29 cellular contexts compared by ENCODE assay signal in genomic region chr7:121456015-121456414, GRCh38.
"Had no signal": no experiment of that assay in that cellular context is flagged by ENCODE, and none has a peak within 500 bp of the region (broad histone marks: within the 10 kb centered on the region; RNA-seq: fewer than 3 reads in every experiment).

No MANE protein-coding gene starts in this region.

- H3K9me3 ChIP-seq: esophagus muscularis mucosa, gastroesophageal sphincter, heart right ventricle had no signal

- H3K27me3 ChIP-seq: brain microvascular endothelial cell, dorsolateral prefrontal cortex, esophagus muscularis mucosa, foreskin keratinocyte, gastroesophageal sphincter had no signal

- H3K9me3 Mint-ChIP-seq: activated CD4-positive, alpha-beta T cell treated with anti-CD3 and anti-CD28 coated beads, Interleukin-2, amount 10 ng/mL, durations not matched to agents 7 days and 5 days; activated T-cell treated with anti-CD3 and anti-CD28 coated beads, Interleukin-2, amount 50 U/mL, for 24 hours; central memory CD8-positive, alpha-beta T cell; dendritic cell treated with granulocyte-macrophage colony-stimulating factor and Interleukin-4, amounts not matched to agents 40 ng/mL and 50 ng/mL, for 4 days had no signal

- ATAC-seq: activated T-cell treated with anti-CD3 and anti-CD28 coated beads, Interleukin-2, amount 50 U/mL, for 72 hours; foreskin keratinocyte; gastroesophageal sphincter; heart right ventricle had no signal

- H3K4me3 ChIP-seq: coronary artery, dorsolateral prefrontal cortex, esophagus muscularis mucosa, gastroesophageal sphincter, heart right ventricle had no signal

- H3K4me3 Mint-ChIP-seq: activated CD4-positive, alpha-beta memory T cell treated with anti-CD3 and anti-CD28 coated beads, Interleukin-2, amount 10 ng/mL, durations not matched to agents 7 days and 5 days; activated CD4-positive, alpha-beta T cell treated with anti-CD3 and anti-CD28 coated beads, Interleukin-2, amount 10 ng/mL, durations not matched to agents 7 days and 5 days; activated naive CD8-positive, alpha-beta T cell; activated T-cell treated with anti-CD3 and anti-CD28 coated beads, Interleukin-2, amount 50 U/mL, for 24 hours; activated T-cell treated with anti-CD3 and anti-CD28 coated beads, Interleukin-2, amount 50 U/mL, for 72 hours; central memory CD8-positive, alpha-beta T cell; dendritic cell treated with granulocyte-macrophage colony-stimulating factor and Interleukin-4, amounts not matched to agents 40 ng/mL and 50 ng/mL, for 4 days had no signal

- H3K36me3 Mint-ChIP-seq: activated naive CD8-positive, alpha-beta T cell had no signal

- H3K27ac ChIP-seq: brain microvascular endothelial cell, coronary artery, dorsolateral prefrontal cortex, esophagus muscularis mucosa, foreskin keratinocyte, gastroesophageal sphincter, heart right ventricle had no signal

- DNase-seq: activated CD4-positive, alpha-beta memory T cell treated with anti-CD3 and anti-CD28 coated beads, Interleukin-2, amount 10 ng/mL, durations not matched to agents 7 days and 5 days; activated CD4-positive, alpha-beta T cell treated with anti-CD3 and anti-CD28 coated beads for 1 hour; activated CD4-positive, alpha-beta T cell treated with anti-CD3 and anti-CD28 coated beads for 4 hours; activated CD4-positive, alpha-beta T cell treated with anti-CD3 and anti-CD28 coated beads, Interleukin-2, amount 10 ng/mL, durations not matched to agents 7 days and 5 days; activated CD4-positive, alpha-beta T cell treated with anti-CD3 and anti-CD28 coated beads, Interleukin-2, amount 50 U/mL, for 4 hours; activated CD8-positive, alpha-beta memory T cell treated with anti-CD3 and anti-CD28 coated beads, Interleukin-2, amount 50 U/mL, for 48 hours; activated gamma-delta T cell; activated naive CD4-positive, alpha-beta T cell; activated naive CD4-positive, alpha-beta T cell treated with anti-CD3 and anti-CD28 coated beads, Interleukin-2, amount 50 U/mL, for 16 hours; activated T-cell treated with anti-CD3 and anti-CD28 coated beads for 4 hours; activated T-cell treated with anti-CD3 and anti-CD28 coated beads, Interleukin-2, amount 50 U/mL, for 24 hours; activated T-cell treated with anti-CD3 and anti-CD28 coated beads, Interleukin-2, amount 50 U/mL, for 72 hours; amniotic stem cell; anterior cingulate cortex; brain microvascular endothelial cell; dorsolateral prefrontal cortex; effector memory CD4-positive, alpha-beta T cell; erythroblast; foreskin keratinocyte; heart right ventricle; T-helper 2 cell had no signal

- H3K27ac Mint-ChIP-seq: activated CD4-positive, alpha-beta memory T cell treated with anti-CD3 and anti-CD28 coated beads, Interleukin-2, amount 10 ng/mL, durations not matched to agents 7 days and 5 days; activated CD4-positive, alpha-beta T cell treated with anti-CD3 and anti-CD28 coated beads, Interleukin-2, amount 10 ng/mL, durations not matched to agents 7 days and 5 days; activated naive CD8-positive, alpha-beta T cell; activated T-cell treated with anti-CD3 and anti-CD28 coated beads, Interleukin-2, amount 50 U/mL, for 24 hours; activated T-cell treated with anti-CD3 and anti-CD28 coated beads, Interleukin-2, amount 50 U/mL, for 72 hours; dendritic cell treated with granulocyte-macrophage colony-stimulating factor and Interleukin-4, amounts not matched to agents 40 ng/mL and 50 ng/mL, for 4 days had no signal

- H3K4me1 Mint-ChIP-seq: activated CD4-positive, alpha-beta memory T cell treated with anti-CD3 and anti-CD28 coated beads, Interleukin-2, amount 10 ng/mL, durations not matched to agents 7 days and 5 days; activated CD4-positive, alpha-beta T cell treated with anti-CD3 and anti-CD28 coated beads, Interleukin-2, amount 10 ng/mL, durations not matched to agents 7 days and 5 days; central memory CD8-positive, alpha-beta T cell had no signal

- H3K27me3 Mint-ChIP-seq: activated T-cell treated with anti-CD3 and anti-CD28 coated beads, Interleukin-2, amount 50 U/mL, for 24 hours; dendritic cell treated with granulocyte-macrophage colony-stimulating factor and Interleukin-4, amounts not matched to agents 40 ng/mL and 50 ng/mL, for 4 days had no signal

- H3K36me3 ChIP-seq: brain microvascular endothelial cell, esophagus muscularis mucosa, gastroesophageal sphincter, heart right ventricle had no signal

- FAIRE-seq: astrocyte, bronchial epithelial cell had no signal

- H3K4me1 ChIP-seq: esophagus muscularis mucosa, foreskin keratinocyte, gastroesophageal sphincter, heart right ventricle had no signal
